ENCODE assay signal across 7 cellular contexts in the genomic region with DNA sequence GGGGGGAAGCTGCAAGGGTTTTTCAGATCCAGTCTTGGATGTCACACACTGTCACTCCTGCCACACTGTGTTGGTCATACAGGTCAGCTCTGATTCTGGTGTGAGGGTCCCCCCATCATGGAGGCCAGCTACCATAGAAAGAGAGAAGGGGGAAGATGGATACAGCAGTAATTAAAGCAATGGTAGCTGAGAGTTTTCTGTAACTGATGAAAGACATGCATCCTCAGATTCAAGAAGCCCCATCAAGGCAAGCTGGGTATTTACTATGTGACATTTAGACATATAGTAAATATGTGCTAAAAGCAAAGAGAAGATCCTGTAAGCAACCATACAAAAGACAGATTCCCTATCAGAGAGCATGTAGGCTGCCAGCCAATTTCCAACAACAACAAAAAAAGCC.
"Had no signal": no experiment of that assay in that cellular context is flagged by ENCODE, and none has a peak within 500 bp of the region (broad histone marks: within the 10 kb centered on the region; RNA-seq: fewer than 3 reads in every experiment).

No MANE protein-coding gene starts in this region.

- H3K4me3 ChIP-seq: GM23338, HAP-1, K562 had no signal

- H3K4me2 ChIP-seq: GM23338 had no signal

- H3K9me3 ChIP-seq: HAP-1 had no signal

- H3K36me3 ChIP-seq: HAP-1 had no signal

- H2AFZ ChIP-seq: GM23338 had no signal

- ATAC-seq: GM23338, HCT116, K562 had no signal

- H3K4me1 ChIP-seq: HAP-1 had no signal

- DNase-seq: H7, IMR-90, KG1 had no signal
